8 cellular contexts compared by ENCODE assay signal in genomic region chr17:76252040-76252954, GRCh38. TPM values are rescaled to one million over a fixed set of nuclear protein-coding genes. Genes with fewer than 3 reads are reported as not detected.
DNase-seq lines count a peak whose midpoint lies in the region; ATAC-seq, FAIRE-seq and TF ChIP-seq lines count a peak whose summit lies in the region.

No MANE protein-coding gene starts in this region.

- no peaks in the 10 kb centered on the region for H3K27me3 ChIP-seq in WERI-Rb-1 (ENCODE audit: insufficient read depth, low read depth, severe bottlenecking)

- peak; percentile 58 for FAIRE-seq in HTR-8/SVneo (lab: Jason Lieb, UNC)

- H3K4me3 ChIP-seq in skeletal muscle cell (ENCODE audit: low read depth, low read length) (no peak overlapping the region), WERI-Rb-1 (ENCODE audit: low read depth, low read length) (no peak overlapping the region)

- no peaks in the 10 kb centered on the region for H3K9me3 ChIP-seq in WERI-Rb-1 (ENCODE audit: severe bottlenecking)

- H3K4me3 Mint-ChIP-seq in activated T-helper 1 cell treated with anti-CD3 and anti-CD28 coated beads, Interleukin-12 subunit alpha, Interleukin-12 subunit beta, Interleukin-2, Interleukin-4 antibody, amounts not matched to agents 30 ng/mL and 10 ng/mL and 1 ng/mL, durations not matched to agents 14 hours and 24 hours and 36 hours, result peak overlapping the region; percentile 81

- peaks cover 4% of the 10 kb centered on the region for H3K36me3 Mint-ChIP-seq in activated T-helper 1 cell treated with anti-CD3 and anti-CD28 coated beads, Interleukin-12 subunit alpha, Interleukin-12 subunit beta, Interleukin-2, Interleukin-4 antibody, amounts not matched to agents 30 ng/mL and 10 ng/mL and 1 ng/mL, durations not matched to agents 14 hours and 24 hours and 36 hours (ENCODE audit: low read depth)

- no peak for TF ChIP-seq CTCF in WERI-Rb-1 (IDR thresholded peaks at IDR 0.05; ENCODE audit: low read depth, low read length)

- ATAC-seq in Right ventricle myocardium superior (ENCODE audit: poor library complexity), result peak; percentile 80

- H3K27ac ChIP-seq in WERI-Rb-1, result no peak overlapping the region

- peaks cover 3% of the 10 kb centered on the region for H3K9me3 Mint-ChIP-seq in activated T-helper 1 cell treated with anti-CD3 and anti-CD28 coated beads, Interleukin-12 subunit alpha, Interleukin-12 subunit beta, Interleukin-2, Interleukin-4 antibody, amounts not matched to agents 30 ng/mL and 10 ng/mL and 1 ng/mL, durations not matched to agents 14 hours and 24 hours and 36 hours

- intact Hi-C loops in activated T-helper 1 cell treated with anti-CD3 and anti-CD28 coated beads, Interleukin-12 subunit alpha, Interleukin-12 subunit beta, Interleukin-2, Interleukin-4 antibody, amounts not matched to agents 30 ng/mL and 10 ng/mL and 1 ng/mL, durations not matched to agents 14 hours and 24 hours and 36 hours (cut with micrococcal nuclease), result loop anchor here (1.0 kb wide), 1 partner anchor 12 kb away; no protein-coding TSS in a partner anchor
- intact Hi-C loops in Right ventricle myocardium superior (cut with DNase I), result no loop called here

- peak; percentile 23 for TF ChIP-seq POLR2A in GM10847 (IDR thresholded peaks at IDR 0.05; ENCODE audit: extremely low read depth, insufficient read length)

- no peaks in the 10 kb centered on the region for H3K36me3 ChIP-seq in WERI-Rb-1

- peak overlapping the region; percentile 98 for H3K27ac Mint-ChIP-seq in activated T-helper 1 cell treated with anti-CD3 and anti-CD28 coated beads, Interleukin-12 subunit alpha, Interleukin-12 subunit beta, Interleukin-2, Interleukin-4 antibody, amounts not matched to agents 30 ng/mL and 10 ng/mL and 1 ng/mL, durations not matched to agents 14 hours and 24 hours and 36 hours

- peaks cover 64% of the 10 kb centered on the region for H3K4me1 Mint-ChIP-seq in activated T-helper 1 cell treated with anti-CD3 and anti-CD28 coated beads, Interleukin-12 subunit alpha, Interleukin-12 subunit beta, Interleukin-2, Interleukin-4 antibody, amounts not matched to agents 30 ng/mL and 10 ng/mL and 1 ng/mL, durations not matched to agents 14 hours and 24 hours and 36 hours (ENCODE audit: low read depth)

- peak; percentile 61 for DNase-seq in HTR-8/SVneo (ENCODE audit: insufficient read length, low spot score)
- DNase-seq in activated T-helper 1 cell treated with anti-CD3 and anti-CD28 coated beads, Interleukin-12 subunit alpha, Interleukin-12 subunit beta, Interleukin-2, Interleukin-4 antibody, amounts not matched to agents 30 ng/mL and 10 ng/mL and 1 ng/mL, durations not matched to agents 14 hours and 24 hours and 36 hours (ENCODE audit: low spot score), result peak; percentile 48
- peak; percentile 72 for DNase-seq in Right ventricle myocardium superior
- DNase-seq in skeletal muscle cell (ENCODE audit: low read depth), result peak; percentile 86
- DNase-seq in DMS153 treated with DMSO at 0.1 percent for 48 hours (lab: John Stamatoyannopoulos, UW; ENCODE audit: unreplicated experiment), result no peak
- no peak for DNase-seq in WERI-Rb-1
- DNase-seq in GM19240 (ENCODE audit: insufficient read length, low spot score), result no peak

- H3K27me3 Mint-ChIP-seq in activated T-helper 1 cell treated with anti-CD3 and anti-CD28 coated beads, Interleukin-12 subunit alpha, Interleukin-12 subunit beta, Interleukin-2, Interleukin-4 antibody, amounts not matched to agents 30 ng/mL and 10 ng/mL and 1 ng/mL, durations not matched to agents 14 hours and 24 hours and 36 hours (ENCODE audit: insufficient read depth), result no peaks in the 10 kb centered on the region

RNA-seq across cellular contexts. Expression of gene RNF157, which starts 12.0 kb away (rescaled TPM):
- total RNA-seq in activated T-helper 1 cell treated with anti-CD3 and anti-CD28 coated beads, Interleukin-12 subunit alpha, Interleukin-12 subunit beta, Interleukin-2, Interleukin-4 antibody, amounts not matched to agents 30 ng/mL and 10 ng/mL and 1 ng/mL, durations not matched to agents 14 hours and 24 hours and 36 hours, result 50.4 and 51.7 TPM in 2 replicates
- total RNA-seq in Right ventricle myocardium superior, result 18.5 TPM

RNA-seq across cellular contexts. Expression of gene UBALD2, which starts 12.9 kb away (rescaled TPM):
- 206 and 217 TPM in 2 replicates for total RNA-seq in activated T-helper 1 cell treated with anti-CD3 and anti-CD28 coated beads, Interleukin-12 subunit alpha, Interleukin-12 subunit beta, Interleukin-2, Interleukin-4 antibody, amounts not matched to agents 30 ng/mL and 10 ng/mL and 1 ng/mL, durations not matched to agents 14 hours and 24 hours and 36 hours
- total RNA-seq in Right ventricle myocardium superior, result 28.1 TPM

RNA-seq across cellular contexts. Expression of gene QRICH2, which starts 55.8 kb away (rescaled TPM):
- total RNA-seq in activated T-helper 1 cell treated with anti-CD3 and anti-CD28 coated beads, Interleukin-12 subunit alpha, Interleukin-12 subunit beta, Interleukin-2, Interleukin-4 antibody, amounts not matched to agents 30 ng/mL and 10 ng/mL and 1 ng/mL, durations not matched to agents 14 hours and 24 hours and 36 hours, result 2.7 and 3.3 TPM in 2 replicates
- total RNA-seq in Right ventricle myocardium superior, result 2.6 TPM

Comparison
In these comparisons a context has a peak if more than half of its experiments do, and no peak if none do; other contexts are left out.
1. DNase-seq: peak in HTR-8/SVneo (single experiment), activated T-helper 1 cell treated with anti-CD3 and anti-CD28 coated beads, Interleukin-12 subunit alpha, Interleukin-12 subunit beta, Interleukin-2, Interleukin-4 antibody, amounts not matched to agents 30 ng/mL and 10 ng/mL and 1 ng/mL, durations not matched to agents 14 hours and 24 hours and 36 hours (single experiment), Right ventricle myocardium superior (single experiment) and skeletal muscle cell (single experiment); none in DMS153 treated with DMSO at 0.1 percent for 48 hours (single experiment), WERI-Rb-1 (single experiment) and GM19240 (single experiment).